Comparison of ENCODE assay signal across 18 cellular contexts in the genomic region with DNA sequence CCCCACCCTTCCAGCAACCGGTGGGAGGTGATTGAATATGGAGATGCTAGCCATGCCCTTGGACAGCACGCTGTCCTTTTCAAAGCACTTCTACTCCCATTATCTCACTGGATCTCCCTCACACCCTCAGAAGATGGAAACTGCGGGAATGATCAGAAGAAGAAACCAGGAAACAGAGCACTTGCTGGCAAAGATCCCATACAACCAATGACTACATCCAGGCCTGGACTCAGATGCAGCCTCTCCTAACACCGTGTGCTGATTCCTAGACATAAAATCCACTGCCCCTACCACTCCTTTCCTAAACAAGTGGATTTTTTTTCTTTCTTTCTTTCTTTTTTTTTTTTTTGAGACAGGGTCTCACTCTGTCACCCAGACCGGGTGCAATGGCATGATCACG.
"Had no signal": no experiment of that assay in that cellular context is flagged by ENCODE, and none has a peak within 500 bp of the region (broad histone marks: within the 10 kb centered on the region; RNA-seq: fewer than 3 reads in every experiment).

No MANE protein-coding gene starts in this region.

- DNase-seq: activated CD4-positive, alpha-beta T cell treated with anti-CD3 and anti-CD28 coated beads for 36 hours; activated CD4-positive, alpha-beta T cell treated with anti-CD3 and anti-CD28 coated beads, Interleukin-2, amount 50 U/mL, for 48 hours; activated gamma-delta T cell treated with Interleukin-2 at 50 U/mL for 16 hours; activated T-cell treated with anti-CD3 and anti-CD28 coated beads for 4 hours; amniotic stem cell; effector memory CD4-positive, alpha-beta T cell; immature natural killer cell; kidney glomerular epithelial cell; left ventricle myocardium inferior; stimulated activated CD4-positive, alpha-beta T cell treated with anti-CD3 and anti-CD28 coated beads, Interleukin-2, amount 100 ng/mL, for 24 hours; stimulated activated naive CD4-positive, alpha-beta T cell treated with Interleukin-2 at 50 U/mL for 16 hours; thyroid gland had no signal

- H3K27ac ChIP-seq: cardiac muscle cell, esophagus muscularis mucosa, left ventricle myocardium inferior, thyroid gland had no signal

- H3K27me3 Mint-ChIP-seq: activated CD4-positive, alpha-beta T cell treated with anti-CD3 and anti-CD28 coated beads for 36 hours; dendritic cell treated with granulocyte-macrophage colony-stimulating factor and Interleukin-4, amounts not matched to agents 40 ng/mL and 50 ng/mL, for 4 days had no signal

- H3K27ac Mint-ChIP-seq: activated CD4-positive, alpha-beta T cell treated with anti-CD3 and anti-CD28 coated beads for 36 hours; activated naive CD4-positive, alpha-beta T cell treated with anti-CD3 and anti-CD28 coated beads, Interleukin-2, amount 50 U/mL, for 72 hours; activated T-helper 1 cell treated with anti-CD3 and anti-CD28 coated beads, Interleukin-12 subunit alpha, Interleukin-12 subunit beta, Interleukin-2, Interleukin-4 antibody, amounts not matched to agents 30 ng/mL and 10 ng/mL and 1 ng/mL, durations not matched to agents 14 hours and 24 hours and 36 hours; dendritic cell treated with granulocyte-macrophage colony-stimulating factor and Interleukin-4, amounts not matched to agents 40 ng/mL and 50 ng/mL, for 4 days; immature natural killer cell; WTC11 had no signal

- H3K9me3 ChIP-seq: esophagus muscularis mucosa, left ventricle myocardium inferior, thyroid gland had no signal

- H3K4me3 Mint-ChIP-seq: activated CD4-positive, alpha-beta T cell treated with anti-CD3 and anti-CD28 coated beads for 36 hours; activated T-helper 1 cell treated with anti-CD3 and anti-CD28 coated beads, Interleukin-12 subunit alpha, Interleukin-12 subunit beta, Interleukin-2, Interleukin-4 antibody, amounts not matched to agents 30 ng/mL and 10 ng/mL and 1 ng/mL, durations not matched to agents 14 hours and 24 hours and 36 hours; dendritic cell treated with granulocyte-macrophage colony-stimulating factor and Interleukin-4, amounts not matched to agents 40 ng/mL and 50 ng/mL, for 4 days; immature natural killer cell; WTC11 had no signal

- ATAC-seq: activated CD4-positive, alpha-beta T cell treated with anti-CD3 and anti-CD28 coated beads for 36 hours; activated naive CD4-positive, alpha-beta T cell treated with anti-CD3 and anti-CD28 coated beads, Interleukin-2, amount 50 U/mL, for 72 hours; WTC11 had no signal

- H3K4me1 ChIP-seq: esophagus muscularis mucosa, left ventricle myocardium inferior, thyroid gland had no signal

- H3K27me3 ChIP-seq: cardiac muscle cell, esophagus muscularis mucosa, thyroid gland had no signal

- H3K36me3 ChIP-seq: cardiac muscle cell, esophagus muscularis mucosa, left ventricle myocardium inferior, thyroid gland had no signal

- H3K4me1 Mint-ChIP-seq: activated CD4-positive, alpha-beta T cell treated with anti-CD3 and anti-CD28 coated beads for 36 hours; immature natural killer cell had no signal

- H3K36me3 Mint-ChIP-seq: immature natural killer cell, WTC11 had no signal

- H3K4me3 ChIP-seq: cardiac muscle cell, esophagus muscularis mucosa, left ventricle myocardium inferior, thyroid gland had no signal
